ENCODE assay signal across 1 cellular context in the genomic region with DNA sequence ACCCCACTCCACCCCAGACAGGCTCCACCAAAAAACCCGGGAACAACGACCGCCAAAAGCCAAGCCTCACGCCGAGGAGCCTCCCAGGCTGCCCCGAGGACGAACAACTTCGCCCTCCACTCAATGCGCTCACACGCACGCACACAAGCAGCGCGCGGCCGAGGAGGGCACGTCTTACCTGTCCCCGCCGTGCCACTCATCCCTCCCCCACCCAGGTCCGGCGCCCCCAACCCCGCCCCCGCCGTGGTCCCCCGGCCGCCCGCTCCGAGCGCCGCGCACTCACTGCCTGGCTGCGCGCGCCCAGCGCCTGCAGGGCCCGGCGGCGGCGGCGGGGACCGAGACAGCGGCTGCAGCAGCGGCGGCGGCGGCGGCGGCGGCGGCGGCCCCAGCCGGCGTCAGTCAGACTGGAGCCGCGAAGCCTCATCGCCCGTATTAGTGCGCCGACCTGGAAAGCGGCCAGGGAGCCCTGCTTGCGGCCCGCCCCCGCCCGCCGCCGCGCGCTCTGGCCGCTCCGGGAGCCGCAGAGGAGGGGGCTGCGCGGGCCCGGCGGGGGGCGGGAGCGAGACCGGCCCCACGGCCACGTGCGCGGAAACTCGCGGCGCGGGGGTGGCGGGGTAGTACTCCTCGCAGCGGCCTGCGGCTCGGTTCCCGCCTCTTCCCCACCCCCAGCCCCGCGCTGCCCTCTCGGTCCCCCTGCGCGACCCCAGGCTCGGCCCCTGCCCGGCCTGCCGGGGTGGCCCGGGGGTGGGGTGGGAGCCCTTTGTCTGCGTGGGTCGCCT.
TF ChIP-seq lines count a peak whose summit lies in the region.

A gene (minus strand): TSS at position 406 of the 779 bp plus-strand sequence. CDS start 40,549 bp downstream, outside the sequence.

TF ChIP-seq in WTC11, 78 proteins besides CTCF, POLR2A, EP300 and RAD21 (continued from another document):
- TF ChIP-seq, protein P1, sequence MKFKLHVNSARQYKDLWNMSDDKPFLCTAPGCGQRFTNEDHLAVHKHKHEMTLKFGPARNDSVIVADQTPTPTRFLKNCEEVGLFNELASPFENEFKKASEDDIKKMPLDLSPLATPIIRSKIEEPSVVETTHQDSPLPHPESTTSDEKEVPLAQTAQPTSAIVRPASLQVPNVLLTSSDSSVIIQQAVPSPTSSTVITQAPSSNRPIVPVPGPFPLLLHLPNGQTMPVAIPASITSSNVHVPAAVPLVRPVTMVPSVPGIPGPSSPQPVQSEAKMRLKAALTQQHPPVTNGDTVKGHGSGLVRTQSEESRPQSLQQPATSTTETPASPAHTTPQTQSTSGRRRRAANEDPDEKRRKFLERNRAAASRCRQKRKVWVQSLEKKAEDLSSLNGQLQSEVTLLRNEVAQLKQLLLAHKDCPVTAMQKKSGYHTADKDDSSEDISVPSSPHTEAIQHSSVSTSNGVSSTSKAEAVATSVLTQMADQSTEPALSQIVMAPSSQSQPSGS (CRISPR knock-in tag; IDR thresholded peaks at IDR 0.05; ENCODE audit: borderline replicate concordance, low read depth) = no peak
- TF ChIP-seq, protein P2, sequence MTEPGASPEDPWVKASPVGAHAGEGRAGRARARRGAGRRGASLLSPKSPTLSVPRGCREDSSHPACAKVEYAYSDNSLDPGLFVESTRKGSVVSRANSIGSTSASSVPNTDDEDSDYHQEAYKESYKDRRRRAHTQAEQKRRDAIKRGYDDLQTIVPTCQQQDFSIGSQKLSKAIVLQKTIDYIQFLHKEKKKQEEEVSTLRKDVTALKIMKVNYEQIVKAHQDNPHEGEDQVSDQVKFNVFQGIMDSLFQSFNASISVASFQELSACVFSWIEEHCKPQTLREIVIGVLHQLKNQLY (CRISPR knock-in tag; IDR thresholded peaks at IDR 0.05) = no peak
